ENCODE assay signal across 8 cellular contexts in the genomic region with DNA sequence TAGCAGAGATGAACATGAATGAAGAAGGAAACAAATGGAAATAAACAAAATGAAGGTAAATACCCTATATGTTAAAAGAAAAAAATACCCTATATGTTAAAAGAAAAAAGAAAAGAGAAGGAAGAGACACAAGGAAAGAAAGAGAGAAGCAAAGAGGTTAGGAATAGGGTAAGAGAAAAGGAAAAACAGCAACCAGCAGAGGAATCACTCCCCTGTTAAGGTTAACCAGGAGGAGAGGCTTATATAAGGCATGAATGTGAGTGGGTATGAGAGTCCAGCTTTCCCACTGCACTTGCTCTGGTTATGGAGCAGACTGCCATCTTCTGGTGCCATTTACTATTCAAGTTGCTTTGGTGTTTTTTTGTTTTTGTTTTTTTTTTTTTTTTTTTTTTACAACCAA. TPM values are rescaled to one million over a fixed set of nuclear protein-coding genes. Genes with fewer than 3 reads are reported as not detected.
DNase-seq lines count a peak whose midpoint lies in the region; ATAC-seq and TF ChIP-seq lines count a peak whose summit lies in the region.

No MANE protein-coding gene starts in this region.

- H3K27ac Mint-ChIP-seq in stimulated activated naive CD8-positive, alpha-beta T cell treated with anti-CD3 and anti-CD28 coated beads, Interleukin-15, Interleukin-2, amounts not matched to agents 100 ng/mL and 50 ng/mL, for 24 hours, result no peak overlapping the region
- no peak overlapping the region for H3K27ac Mint-ChIP-seq in stimulated activated naive CD8-positive, alpha-beta T cell treated with anti-CD3 and anti-CD28 coated beads, Interleukin-15, amount 100 ng/mL, for 72 hours

- H3K9me3 Mint-ChIP-seq in stimulated activated naive CD8-positive, alpha-beta T cell treated with anti-CD3 and anti-CD28 coated beads, Interleukin-15, Interleukin-2, amounts not matched to agents 100 ng/mL and 50 ng/mL, for 24 hours, result no peaks in the 10 kb centered on the region
- no peaks in the 10 kb centered on the region for H3K9me3 Mint-ChIP-seq in stimulated activated naive CD8-positive, alpha-beta T cell treated with anti-CD3 and anti-CD28 coated beads, Interleukin-15, amount 100 ng/mL, for 72 hours

- ATAC-seq in stimulated activated naive CD8-positive, alpha-beta T cell treated with anti-CD3 and anti-CD28 coated beads, Interleukin-15, amount 100 ng/mL, for 72 hours, result no peak
- ATAC-seq in RWPE2 (ENCODE audit: low read depth) (no peak), HG03045 (IDR thresholded peaks at IDR 0.05; ENCODE audit: unreplicated experiment) (no peak), HG02884 (IDR thresholded peaks at IDR 0.05; ENCODE audit: unreplicated experiment) (no peak)

- no peaks in the 10 kb centered on the region for H3K9me3 ChIP-seq in RWPE2 (ENCODE audit: severe bottlenecking)

- H3K36me3 ChIP-seq in RWPE2 (ENCODE audit: low read depth), result no peaks in the 10 kb centered on the region

- peak overlapping the region; percentile 73 for H3K27ac ChIP-seq in RWPE2 (ENCODE audit: poor library complexity, severe bottlenecking)

- H3K27me3 ChIP-seq in RWPE2 (ENCODE audit: insufficient read depth, poor library complexity, severe bottlenecking), result no peaks in the 10 kb centered on the region

- H3K4me3 Mint-ChIP-seq in stimulated activated naive CD8-positive, alpha-beta T cell treated with anti-CD3 and anti-CD28 coated beads, Interleukin-15, Interleukin-2, amounts not matched to agents 100 ng/mL and 50 ng/mL, for 24 hours, result peak overlapping the region; percentile 89
- H3K4me3 Mint-ChIP-seq in stimulated activated naive CD8-positive, alpha-beta T cell treated with anti-CD3 and anti-CD28 coated beads, Interleukin-15, amount 100 ng/mL, for 72 hours, result no peak overlapping the region

- TF ChIP-seq CTCF in RWPE2 (IDR thresholded peaks at IDR 0.05; ENCODE audit: poor library complexity, severe bottlenecking), result peak; percentile 71
- peak; percentile 59 for TF ChIP-seq CTCF in epithelial cell of proximal tubule (conservative IDR thresholded peaks at IDR 0.05; ENCODE audit: low read depth, low read length)
- peak; percentile 49 for TF ChIP-seq CTCF in retinal pigment epithelial cell (conservative IDR thresholded peaks at IDR 0.05; ENCODE audit: low read depth, low read length)

- H3K4me3 ChIP-seq in RWPE2 (ENCODE audit: severe bottlenecking) (no peak overlapping the region), epithelial cell of proximal tubule (ENCODE audit: low read depth, low read length) (no peak overlapping the region), retinal pigment epithelial cell (ENCODE audit: low read length) (no peak overlapping the region)

- H3K27me3 Mint-ChIP-seq in stimulated activated naive CD8-positive, alpha-beta T cell treated with anti-CD3 and anti-CD28 coated beads, Interleukin-15, Interleukin-2, amounts not matched to agents 100 ng/mL and 50 ng/mL, for 24 hours, result no peaks in the 10 kb centered on the region
- H3K27me3 Mint-ChIP-seq in stimulated activated naive CD8-positive, alpha-beta T cell treated with anti-CD3 and anti-CD28 coated beads, Interleukin-15, amount 100 ng/mL, for 72 hours, result no peaks in the 10 kb centered on the region

- H3K4me1 Mint-ChIP-seq in stimulated activated naive CD8-positive, alpha-beta T cell treated with anti-CD3 and anti-CD28 coated beads, Interleukin-15, Interleukin-2, amounts not matched to agents 100 ng/mL and 50 ng/mL, for 24 hours (ENCODE audit: low read depth), result peaks cover 31% of the 10 kb centered on the region
- H3K4me1 Mint-ChIP-seq in stimulated activated naive CD8-positive, alpha-beta T cell treated with anti-CD3 and anti-CD28 coated beads, Interleukin-15, amount 100 ng/mL, for 72 hours, result peaks cover 57% of the 10 kb centered on the region

- DNase-seq in stimulated activated naive CD8-positive, alpha-beta T cell treated with anti-CD3 and anti-CD28 coated beads, Interleukin-15, amount 100 ng/mL, for 72 hours, result no peak
- DNase-seq in RWPE2 (ENCODE audit: low spot score), result no peak
- DNase-seq in epithelial cell of proximal tubule (ENCODE audit: low read depth), result no peak
- DNase-seq in retinal pigment epithelial cell (ENCODE audit: low read depth), result no peak
- no peak for DNase-seq in GOT3 (lab: John Stamatoyannopoulos, UW)

- peaks cover 12% of the 10 kb centered on the region for H3K4me1 ChIP-seq in RWPE2 (ENCODE audit: insufficient read depth, poor library complexity, severe bottlenecking)

- H3K36me3 Mint-ChIP-seq in stimulated activated naive CD8-positive, alpha-beta T cell treated with anti-CD3 and anti-CD28 coated beads, Interleukin-15, Interleukin-2, amounts not matched to agents 100 ng/mL and 50 ng/mL, for 24 hours (ENCODE audit: low read depth), result peaks cover 18% of the 10 kb centered on the region

RNA-seq across cellular contexts. Expression of a gene that starts 3.1 kb away (rescaled TPM):
- 1.5 and 1.6 TPM in 2 replicates for total RNA-seq in epithelial cell of proximal tubule

RNA-seq across cellular contexts. Expression of a gene that starts 7.1 kb away (rescaled TPM):
- total RNA-seq in epithelial cell of proximal tubule, result 10.7 and 13.3 TPM in 2 replicates

RNA-seq across cellular contexts. Expression of a gene that starts 13.6 kb away (rescaled TPM):
- total RNA-seq in epithelial cell of proximal tubule, result 10.4 and 11.6 TPM in 2 replicates

RNA-seq across cellular contexts. Expression of a gene that starts 21.7 kb away (rescaled TPM):
- total RNA-seq in epithelial cell of proximal tubule, result 62.2 and 79.9 TPM in 2 replicates

RNA-seq across cellular contexts. Expression of a gene that starts 53.1 kb away (rescaled TPM):
- 4.3 and 7.3 TPM in 2 replicates for total RNA-seq in epithelial cell of proximal tubule
